27 cellular contexts compared by ENCODE assay signal in the genomic region with DNA sequence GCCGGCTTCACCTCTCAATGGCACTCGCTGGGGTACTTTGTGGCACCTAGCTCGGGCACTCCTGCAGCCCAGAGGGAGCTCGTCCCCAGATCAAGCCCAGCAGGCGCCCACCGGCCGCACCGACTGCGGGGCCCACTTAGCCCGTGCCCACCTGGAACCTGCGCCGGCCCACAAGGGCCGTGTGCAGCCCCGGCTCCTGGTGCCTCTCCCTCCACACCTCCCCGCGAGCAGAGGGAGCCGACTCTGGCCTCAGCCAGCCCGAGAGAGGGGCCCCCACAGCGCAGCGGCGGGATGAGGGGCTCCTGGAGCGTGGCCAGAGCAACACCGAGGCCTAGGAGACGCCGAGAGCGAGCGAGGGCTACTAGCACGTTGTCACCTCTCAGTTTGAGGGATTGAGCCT.
"Had no signal": no experiment of that assay in that cellular context is flagged by ENCODE, and none has a peak within 500 bp of the region (broad histone marks: within the 10 kb centered on the region; RNA-seq: fewer than 3 reads in every experiment).

No MANE protein-coding gene starts in this region.

- H3K4me3 Mint-ChIP-seq: activated CD4-positive, alpha-beta memory T cell treated with anti-CD3 and anti-CD28 coated beads for 36 hours; activated CD4-positive, alpha-beta T cell treated with anti-CD3 and anti-CD28 coated beads for 36 hours; activated CD4-positive, alpha-beta T cell treated with anti-CD3 and anti-CD28 coated beads, Interleukin-2, amount 10 ng/mL, durations not matched to agents 24 days and 14 days; activated CD8-positive, alpha-beta T cell treated with anti-CD3 and anti-CD28 coated beads, Interleukin-2, amount 10 ng/mL, durations not matched to agents 7 days and 5 days; activated naive CD8-positive, alpha-beta T cell; activated T-cell treated with anti-CD3 and anti-CD28 coated beads, Interleukin-2, amount 50 U/mL, for 24 hours; activated T-cell treated with anti-CD3 and anti-CD28 coated beads, Interleukin-2, amount 50 U/mL, for 72 hours; central memory CD8-positive, alpha-beta T cell; dendritic cell treated with granulocyte-macrophage colony-stimulating factor and Interleukin-4, amounts not matched to agents 40 ng/mL and 50 ng/mL, for 4 days had no signal

- DNase-seq: activated CD4-positive, alpha-beta memory T cell treated with anti-CD3 and anti-CD28 coated beads for 36 hours; activated CD4-positive, alpha-beta T cell treated with anti-CD3 and anti-CD28 coated beads for 36 hours; activated CD4-positive, alpha-beta T cell treated with anti-CD3 and anti-CD28 coated beads, Interleukin-2, amount 10 ng/mL, durations not matched to agents 24 days and 14 days; activated CD4-positive, CD25-positive, alpha-beta regulatory T cell; activated CD4-positive, CD25-positive, alpha-beta regulatory T cell treated with anti-CD3 and anti-CD28 coated beads, Interleukin-2, amount 50 U/mL, for 72 hours; activated CD8-positive, alpha-beta memory T cell treated with anti-CD3 and anti-CD28 coated beads, Interleukin-2, amount 50 U/mL, for 48 hours; activated CD8-positive, alpha-beta T cell treated with anti-CD3 and anti-CD28 coated beads, Interleukin-2, amount 10 ng/mL, durations not matched to agents 7 days and 5 days; activated gamma-delta T cell treated with Interleukin-2 at 50 U/mL for 16 hours; activated naive CD4-positive, alpha-beta T cell treated with anti-CD3 and anti-CD28 coated beads, Interleukin-2, amount 50 U/mL, for 16 hours; activated naive CD4-positive, alpha-beta T cell treated with Interleukin-2 at 50 U/mL for 16 hours; activated T-cell treated with anti-CD3 and anti-CD28 coated beads for 4 hours; activated T-cell treated with anti-CD3 and anti-CD28 coated beads, Interleukin-2, amount 50 U/mL, for 24 hours; activated T-cell treated with anti-CD3 and anti-CD28 coated beads, Interleukin-2, amount 50 U/mL, for 72 hours; amniotic stem cell; anterior cingulate cortex; brain microvascular endothelial cell; dorsolateral prefrontal cortex; effector memory CD4-positive, alpha-beta T cell; esophagus squamous epithelium; foreskin melanocyte; T-helper 2 cell had no signal

- H3K9me3 Mint-ChIP-seq: activated CD4-positive, alpha-beta T cell treated with anti-CD3 and anti-CD28 coated beads, Interleukin-2, amount 10 ng/mL, durations not matched to agents 24 days and 14 days; activated T-cell treated with anti-CD3 and anti-CD28 coated beads, Interleukin-2, amount 50 U/mL, for 24 hours; central memory CD8-positive, alpha-beta T cell had no signal

- H3K27ac ChIP-seq: brain microvascular endothelial cell, coronary artery, dorsolateral prefrontal cortex, epithelial cell of prostate, esophagus squamous epithelium, gastroesophageal sphincter had no signal

- ATAC-seq: activated CD4-positive, alpha-beta T cell treated with anti-CD3 and anti-CD28 coated beads for 36 hours; activated CD8-positive, alpha-beta T cell treated with anti-CD3 and anti-CD28 coated beads, Interleukin-2, amount 10 ng/mL, durations not matched to agents 7 days and 5 days; activated T-cell treated with anti-CD3 and anti-CD28 coated beads, Interleukin-2, amount 50 U/mL, for 72 hours; gastroesophageal sphincter had no signal

- H3K36me3 Mint-ChIP-seq: activated CD4-positive, alpha-beta memory T cell treated with anti-CD3 and anti-CD28 coated beads for 36 hours; activated naive CD8-positive, alpha-beta T cell had no signal

- H3K4me3 ChIP-seq: coronary artery, dorsolateral prefrontal cortex, esophagus squamous epithelium, gastroesophageal sphincter had no signal

- H3K4me1 Mint-ChIP-seq: activated CD4-positive, alpha-beta T cell treated with anti-CD3 and anti-CD28 coated beads for 36 hours; activated CD4-positive, alpha-beta T cell treated with anti-CD3 and anti-CD28 coated beads, Interleukin-2, amount 10 ng/mL, durations not matched to agents 24 days and 14 days; central memory CD8-positive, alpha-beta T cell had no signal

- H3K36me3 ChIP-seq: brain microvascular endothelial cell, esophagus squamous epithelium, gastroesophageal sphincter had no signal

- H3K27me3 Mint-ChIP-seq: activated CD4-positive, alpha-beta T cell treated with anti-CD3 and anti-CD28 coated beads, Interleukin-2, amount 10 ng/mL, durations not matched to agents 24 days and 14 days had no signal

- H3K4me1 ChIP-seq: esophagus squamous epithelium, gastroesophageal sphincter had no signal

- H3K27ac Mint-ChIP-seq: activated CD4-positive, alpha-beta memory T cell treated with anti-CD3 and anti-CD28 coated beads for 36 hours; activated CD4-positive, alpha-beta T cell treated with anti-CD3 and anti-CD28 coated beads for 36 hours; activated CD4-positive, alpha-beta T cell treated with anti-CD3 and anti-CD28 coated beads, Interleukin-2, amount 10 ng/mL, durations not matched to agents 24 days and 14 days; activated CD8-positive, alpha-beta T cell treated with anti-CD3 and anti-CD28 coated beads, Interleukin-2, amount 10 ng/mL, durations not matched to agents 7 days and 5 days; activated naive CD8-positive, alpha-beta T cell; activated T-cell treated with anti-CD3 and anti-CD28 coated beads, Interleukin-2, amount 50 U/mL, for 24 hours; activated T-cell treated with anti-CD3 and anti-CD28 coated beads, Interleukin-2, amount 50 U/mL, for 72 hours; dendritic cell treated with granulocyte-macrophage colony-stimulating factor and Interleukin-4, amounts not matched to agents 40 ng/mL and 50 ng/mL, for 4 days had no signal

- H3K27me3 ChIP-seq: brain microvascular endothelial cell, esophagus squamous epithelium had no signal
